In genomic region chr13:41132512-41133152, GRCh38 we compare ENCODE assay signal across 8 cellular contexts. TPM values are rescaled to one million over a fixed set of nuclear protein-coding genes. Genes with fewer than 3 reads are reported as not detected.
A peak's percentile ranks its signal among the peaks of the same experiment; 100 is the strongest.
DNase-seq lines count a peak whose midpoint lies in the region; ATAC-seq, FAIRE-seq and TF ChIP-seq lines count a peak whose summit lies in the region.

Gene KBTBD6 (minus strand): TSS chr13:41132802. CDS start chr13:41132511, 291 bp downstream.

- H3K27me3 ChIP-seq in OCI-LY3 (ENCODE audit: low read depth, low read length), result no peaks in the 10 kb centered on the region
- H3K27me3 ChIP-seq in endothelial cell of umbilical vein (ENCODE audit: control insufficient read depth in 2 of 2, insufficient read depth in 2 of 2, low read length in 2 of 2), result no peaks in the 10 kb centered on the region

- peak within 1 kb of the TSS; percentile 93 for H3K4me3 Mint-ChIP-seq in mesothelial cell of epicardium

- peak; percentile 92 for DNase-seq in DMS 273 treated with DMSO at 0.1 percent for 48 hours (lab: John Stamatoyannopoulos, UW)
- peak; percentile 69 for DNase-seq in HuH-7.5 (ENCODE audit: low spot score)
- DNase-seq in activated T-cell treated with anti-CD3 and anti-CD28 coated beads for 24 hours (ENCODE audit: low read depth), result peak; percentile 94
- DNase-seq in endothelial cell of umbilical vein (ENCODE audit: low read depth, low spot score), result peak; percentile 99
- peak; percentile 83 to 93 for DNase-seq in mesothelial cell of epicardium (ENCODE audit: low spot score in 2 of 2, unreplicated experiment in 2 of 2)
- DNase-seq in stimulated activated CD8-positive, alpha-beta memory T cell treated with anti-CD3 and anti-CD28 coated beads, Interleukin-15, amount 100 ng/mL, for 4 hours (ENCODE audit: low read depth in 2 of 2), result peak; percentile 90 to 94

- ATAC-seq in GM21528 (IDR thresholded peaks at IDR 0.05; ENCODE audit: low FRiP score, unreplicated experiment), result peak; percentile 91

- H3K4me1 Mint-ChIP-seq in mesothelial cell of epicardium, result peaks cover 51% of the 10 kb centered on the region

- no peaks in the 10 kb centered on the region for H3K9me1 ChIP-seq in endothelial cell of umbilical vein (replicated peaks; ENCODE audit: control insufficient read depth, extremely low read depth, insufficient read depth, low read length)

- H4K20me1 ChIP-seq in OCI-LY3 (ENCODE audit: insufficient read depth, low read length) (no peaks in the 10 kb centered on the region), endothelial cell of umbilical vein (replicated peaks; ENCODE audit: control insufficient read depth, extremely low read depth, insufficient read depth, low read length) (no peaks in the 10 kb centered on the region)

- peak within 1 kb of the TSS; percentile 80 for H3K4me3 ChIP-seq in OCI-LY3 (ENCODE audit: low read length)
- H3K4me3 ChIP-seq in endothelial cell of umbilical vein (replicated peaks in 1 of 3; ENCODE audit: insufficient read depth in 1 of 3, low read depth in 1 of 3, low read length in 3 of 3), result peak within 1 kb of the TSS; percentile 53 to 93 (median 86)

- peaks cover 14% of the 10 kb centered on the region for H3K36me3 ChIP-seq in OCI-LY3 (replicated peaks; ENCODE audit: low read depth, low read length)
- no peaks in the 10 kb centered on the region for H3K36me3 ChIP-seq in endothelial cell of umbilical vein (ENCODE audit: control insufficient read depth in 2 of 2, extremely low read depth in 1 of 2, insufficient read depth in 2 of 2, low read length in 2 of 2)

- H3K9me3 ChIP-seq in OCI-LY3 (ENCODE audit: insufficient read depth, low read length) (no peaks in the 10 kb centered on the region), endothelial cell of umbilical vein (replicated peaks; ENCODE audit: control insufficient read depth, insufficient read depth, low read length) (no peaks in the 10 kb centered on the region)

- H3K79me2 ChIP-seq in OCI-LY3 (ENCODE audit: low read length) (peaks cover 42% of the 10 kb centered on the region), endothelial cell of umbilical vein (ENCODE audit: control insufficient read depth, insufficient read depth, low read length) (peaks cover 9% of the 10 kb centered on the region)

- H3K9me3 Mint-ChIP-seq in mesothelial cell of epicardium, result no peaks in the 10 kb centered on the region

- H3K9ac ChIP-seq in OCI-LY3 (ENCODE audit: low read length), result peak within 1 kb of the TSS; percentile 87
- peak within 1 kb of the TSS; percentile 79 for H3K9ac ChIP-seq in endothelial cell of umbilical vein (replicated peaks; ENCODE audit: extremely low read depth, insufficient read depth, low read length)

- H3K27ac Mint-ChIP-seq in mesothelial cell of epicardium, result peak within 1 kb of the TSS; percentile 97

- POLR2A ChIA-PET in endothelial cell of umbilical vein (lab: Charles Lee), result no interaction called here

- BruUV-seq in endothelial cell of umbilical vein (replicated peaks; lab: Mats Ljungman, UMichigan), result no TSS peak

- TF ChIP-seq POLR2A in endothelial cell of umbilical vein (IDR thresholded peaks at IDR 0.05; ENCODE audit: low read depth, low read length), result peak; percentile 83

- H3K4me2 ChIP-seq in OCI-LY3 (ENCODE audit: low read length) (peak within 1 kb of the TSS; percentile 69), endothelial cell of umbilical vein (ENCODE audit: insufficient read depth, low read length) (peak within 1 kb of the TSS; percentile 68)

- FAIRE-seq in endothelial cell of umbilical vein (lab: Jason Lieb, UNC), result peak; percentile 100

- H3K4me1 ChIP-seq in OCI-LY3 (ENCODE audit: low read length) (peaks cover 18% of the 10 kb centered on the region), endothelial cell of umbilical vein (ENCODE audit: control insufficient read depth, extremely low read depth, insufficient read depth, low read length) (peaks cover 17% of the 10 kb centered on the region)

- H3K36me3 Mint-ChIP-seq in mesothelial cell of epicardium, result peaks cover 2% of the 10 kb centered on the region

- dilution Hi-C loops in endothelial cell of umbilical vein (cut with MboI; ENCODE audit: extremely low pct_ligation_motif_present, low sequenced_read_pairs), result no loop called here

- intact Hi-C loops in endothelial cell of umbilical vein (cut with micrococcal nuclease), result loop anchor here (1.0 to 10.0 kb wide), 5 partner anchors 62 to 179 kb away; partner anchors contain the start of genes KBTBD7 and NAA16

- TF ChIP-seq CTCF in OCI-LY3 (IDR thresholded peaks at IDR 0.05; ENCODE audit: low read depth, low read length) (no peak), endothelial cell of umbilical vein (IDR thresholded peaks at IDR 0.05; ENCODE audit: extremely low read depth in 1 of 2, insufficient read depth in 1 of 2, low read depth in 1 of 2, low read length in 2 of 2) (no peak), mesothelial cell of epicardium (IDR thresholded peaks at IDR 0.05; ENCODE audit: unreplicated experiment) (no peak)

- H3K27ac ChIP-seq in OCI-LY3 (ENCODE audit: low read length), result peak within 1 kb of the TSS; percentile 3; the same call in 1 of the 2 replicates
- H3K27ac ChIP-seq in endothelial cell of umbilical vein (ENCODE audit: insufficient read depth, low read depth, low read length), result peak within 1 kb of the TSS; percentile 60

- no peaks in the 10 kb centered on the region for H3K27me3 Mint-ChIP-seq in mesothelial cell of epicardium (ENCODE audit: low read depth)

- H2AFZ ChIP-seq in OCI-LY3 (ENCODE audit: low read depth, low read length) (peak within 1 kb of the TSS; percentile 95), endothelial cell of umbilical vein (ENCODE audit: low read depth, low read length) (peak within 1 kb of the TSS; percentile 85)

- CTCF ChIA-PET in endothelial cell of umbilical vein (lab: Charles Lee), result interaction anchor here (1.0 to 1.2 kb wide), 2 partner anchors 64 to 90 kb away, joined by 3 to 4 read pairs; no protein-coding TSS in a partner anchor

TF ChIP-seq in endothelial cell of umbilical vein, 7 proteins besides CTCF, POLR2A, EP300 and RAD21:
- TF ChIP-seq GATA2 (IDR thresholded peaks at IDR 0.05; ENCODE audit: insufficient read depth, insufficient read length, low read depth, low read length) (no peak), MAX (IDR thresholded peaks at IDR 0.05; ENCODE audit: insufficient read depth, insufficient read length) (peak; percentile 13), POLR2AphosphoS5 (IDR thresholded peaks at IDR 0.05; ENCODE audit: insufficient read depth, low read depth, low read length) (peak; percentile 79), FOS (IDR thresholded peaks at IDR 0.05; ENCODE audit: borderline replicate concordance, insufficient read depth, low read length) (peak; percentile 60), EZH2 (IDR thresholded peaks at IDR 0.05; ENCODE audit: borderline replicate concordance, low read depth, low read length, severe bottlenecking) (no peak), JUN (IDR thresholded peaks at IDR 0.05; ENCODE audit: borderline replicate concordance, insufficient read depth, insufficient read length, low read depth) (peak; percentile 26)

RNA-seq across cellular contexts. Expression of gene KBTBD6, which starts in this region (rescaled TPM):
- total RNA-seq in endothelial cell of umbilical vein (6.4 and 6.6 TPM in 2 replicates), mesothelial cell of epicardium (10.2 to 11.3 TPM (median 10.4 TPM) in 3 replicates)
- polyA plus RNA-seq in endothelial cell of umbilical vein, result 2.6 TPM in 2 replicates
- polyA plus RNA-seq in endothelial cell of umbilical vein (2011; cell fraction: cytosol; rRNA removed), result 1.9 TPM in 2 replicates
- polyA plus RNA-seq in endothelial cell of umbilical vein (2011; cell fraction: nucleus; rRNA removed), result 1.2 and 1.3 TPM in 2 replicates
- polyA plus RNA-seq in endothelial cell of umbilical vein (2012), result 4.0 and 4.9 TPM in 2 replicates
- polyA minus RNA-seq in endothelial cell of umbilical vein, result 11.5 and 11.6 TPM in 2 replicates
- 17.6 TPM for polyA minus RNA-seq in endothelial cell of umbilical vein (2011; cell fraction: cytosol; rRNA and poly(A)+ RNA removed)
- 3.4 and 4.1 TPM in 2 replicates for polyA minus RNA-seq in endothelial cell of umbilical vein (2011; cell fraction: nucleus; rRNA and poly(A)+ RNA removed)

Comparison
In these comparisons a context has a peak if more than half of its experiments do, and no peak if none do; other contexts are left out.
1. Peak in every context shown above with its lines: DNase-seq, ATAC-seq, H3K4me3 ChIP-seq and H3K27ac ChIP-seq.